ENCODE assay signal across 9 cellular contexts in genomic region chr7:73822319-73823173, GRCh38. TPM values are rescaled to one million over a fixed set of nuclear protein-coding genes. Genes with fewer than 3 reads are reported as not detected.
DNase-seq lines count a peak whose midpoint lies in the region; ATAC-seq and TF ChIP-seq lines count a peak whose summit lies in the region.
"Had no signal": no experiment of that assay in that cellular context is flagged by ENCODE, and none has a peak within 500 bp of the region (broad histone marks: within the 10 kb centered on the region; RNA-seq: fewer than 3 reads in every experiment).

No MANE protein-coding gene starts in this region.

- no peak overlapping the region for H2BK5ac ChIP-seq in mesendoderm (ENCODE audit: low read length)

- H3K27ac Mint-ChIP-seq in natural killer cell = no peak overlapping the region
- H3K27ac Mint-ChIP-seq: memory B cell had no signal

- H3K4me3 ChIP-seq in AG10803 (ENCODE audit: low read length) (no peak overlapping the region; the same call in 1 of the 2 replicates), astrocyte of the spinal cord (ENCODE audit: low read depth, low read length) (no peak overlapping the region), mesendoderm (ENCODE audit: low read length) (no peak overlapping the region)

- peaks cover under 1% of the 10 kb centered on the region for H3K4me1 ChIP-seq in mesendoderm (ENCODE audit: control insufficient read depth, low read depth, low read length)

- no peaks in the 10 kb centered on the region for H3K79me1 ChIP-seq in mesendoderm (ENCODE audit: low read length)

- H2AK5ac ChIP-seq in mesendoderm (ENCODE audit: low read length) = no peak overlapping the region

- no peak overlapping the region for H3K9ac ChIP-seq in mesendoderm (ENCODE audit: low read length)

- no peak overlapping the region for H2BK15ac ChIP-seq in mesendoderm (replicated peaks; ENCODE audit: low read depth)

- H3K36me3 ChIP-seq in mesendoderm (ENCODE audit: control insufficient read depth, insufficient read depth, low read length) = no peaks in the 10 kb centered on the region

- intact Hi-C loops in natural killer cell (cut with micrococcal nuclease) = no loop called here

- no peak for TF ChIP-seq RAD21 in Ishikawa (IDR thresholded peaks at IDR 0.05; ENCODE audit: low read depth)

- in situ Hi-C loops in astrocyte of the spinal cord (cut with HindIII; ENCODE audit: low sequenced_read_pairs) = no loop called here

- no peak overlapping the region for H4K8ac ChIP-seq in mesendoderm (ENCODE audit: low read depth, low read length)

- no peak overlapping the region for H3K4me3 Mint-ChIP-seq in natural killer cell
- H3K4me3 Mint-ChIP-seq: memory B cell had no signal

- H3K4me1 Mint-ChIP-seq in natural killer cell = peaks cover 11% of the 10 kb centered on the region in 2 donors

- ATAC-seq in HG02571 (IDR thresholded peaks at IDR 0.05; ENCODE audit: unreplicated experiment) (no peak), GM19035 (IDR thresholded peaks at IDR 0.05; ENCODE audit: unreplicated experiment) (no peak), natural killer cell (no peak)

- H3K36me3 Mint-ChIP-seq in natural killer cell = no peaks in the 10 kb centered on the region
- H3K36me3 Mint-ChIP-seq: memory B cell had no signal

- no peak overlapping the region for H3K4me2 ChIP-seq in mesendoderm (ENCODE audit: low read length)

- no peaks in the 10 kb centered on the region for H3K9me3 Mint-ChIP-seq in natural killer cell

- TF ChIP-seq CTCF in AG10803 (conservative IDR thresholded peaks at IDR 0.05; ENCODE audit: low read length) (no peak), astrocyte of the spinal cord (IDR thresholded peaks at IDR 0.05; ENCODE audit: low read depth, low read length) (no peak), natural killer cell (IDR thresholded peaks at IDR 0.05) (no peak)

- no peaks in the 10 kb centered on the region for H3K27me3 ChIP-seq in mesendoderm (ENCODE audit: insufficient read depth, low read length, poor library complexity)

- H3K18ac ChIP-seq in mesendoderm (ENCODE audit: low read length) = no peak overlapping the region

- peak; percentile 20; the same call in 1 of the 2 replicates for TF ChIP-seq EP300 in Ishikawa (IDR thresholded peaks at IDR 0.05; ENCODE audit: borderline replicate concordance)

- H2BK120ac ChIP-seq in mesendoderm (ENCODE audit: low read depth, low read length) = no peak overlapping the region

- no peak overlapping the region for H4K5ac ChIP-seq in mesendoderm (ENCODE audit: low read length)

- no peak overlapping the region for H3K23ac ChIP-seq in mesendoderm (ENCODE audit: low read length)

- DNase-seq in AG10803 (ENCODE audit: low read depth) (peak; percentile 94), astrocyte of the spinal cord (ENCODE audit: low read depth, low spot score) (peak; percentile 90), mesendoderm (peak; percentile 57), natural killer cell (no peak), NCI-H1092 (lab: John Stamatoyannopoulos, UW) (no peak)

- no CpG with 5 or more reads among the region's 15 CpGs for WGBS in mesendoderm (ENCODE audit: extremely low coverage, insufficient coverage, low lambda C conversion rate)

- peaks cover 11 to 24% of the 10 kb centered on the region in 2 donors for H3K27me3 Mint-ChIP-seq in natural killer cell (ENCODE audit: low read depth in 2 of 2)

- H3K4ac ChIP-seq in mesendoderm (ENCODE audit: low read depth, low read length) = no peak overlapping the region

- no peaks in the 10 kb centered on the region for H3K79me2 ChIP-seq in mesendoderm (ENCODE audit: control insufficient read depth, insufficient read depth, low read length)

- no peak overlapping the region for H3K27ac ChIP-seq in mesendoderm (ENCODE audit: low read depth, low read length)

- H3K56ac ChIP-seq in mesendoderm (ENCODE audit: low read length) = peak overlapping the region; percentile 19

TF ChIP-seq in Ishikawa, 13 proteins besides CTCF, POLR2A, EP300 and RAD21:
- TF ChIP-seq, protein P1, sequence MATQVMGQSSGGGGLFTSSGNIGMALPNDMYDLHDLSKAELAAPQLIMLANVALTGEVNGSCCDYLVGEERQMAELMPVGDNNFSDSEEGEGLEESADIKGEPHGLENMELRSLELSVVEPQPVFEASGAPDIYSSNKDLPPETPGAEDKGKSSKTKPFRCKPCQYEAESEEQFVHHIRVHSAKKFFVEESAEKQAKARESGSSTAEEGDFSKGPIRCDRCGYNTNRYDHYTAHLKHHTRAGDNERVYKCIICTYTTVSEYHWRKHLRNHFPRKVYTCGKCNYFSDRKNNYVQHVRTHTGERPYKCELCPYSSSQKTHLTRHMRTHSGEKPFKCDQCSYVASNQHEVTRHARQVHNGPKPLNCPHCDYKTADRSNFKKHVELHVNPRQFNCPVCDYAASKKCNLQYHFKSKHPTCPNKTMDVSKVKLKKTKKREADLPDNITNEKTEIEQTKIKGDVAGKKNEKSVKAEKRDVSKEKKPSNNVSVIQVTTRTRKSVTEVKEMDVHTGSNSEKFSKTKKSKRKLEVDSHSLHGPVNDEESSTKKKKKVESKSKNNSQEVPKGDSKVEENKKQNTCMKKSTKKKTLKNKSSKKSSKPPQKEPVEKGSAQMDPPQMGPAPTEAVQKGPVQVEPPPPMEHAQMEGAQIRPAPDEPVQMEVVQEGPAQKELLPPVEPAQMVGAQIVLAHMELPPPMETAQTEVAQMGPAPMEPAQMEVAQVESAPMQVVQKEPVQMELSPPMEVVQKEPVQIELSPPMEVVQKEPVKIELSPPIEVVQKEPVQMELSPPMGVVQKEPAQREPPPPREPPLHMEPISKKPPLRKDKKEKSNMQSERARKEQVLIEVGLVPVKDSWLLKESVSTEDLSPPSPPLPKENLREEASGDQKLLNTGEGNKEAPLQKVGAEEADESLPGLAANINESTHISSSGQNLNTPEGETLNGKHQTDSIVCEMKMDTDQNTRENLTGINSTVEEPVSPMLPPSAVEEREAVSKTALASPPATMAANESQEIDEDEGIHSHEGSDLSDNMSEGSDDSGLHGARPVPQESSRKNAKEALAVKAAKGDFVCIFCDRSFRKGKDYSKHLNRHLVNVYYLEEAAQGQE (IDR thresholded peaks at IDR 0.05; ENCODE audit: low read depth) = no peak
- TF ChIP-seq TCF12 (IDR thresholded peaks at IDR 0.05; ENCODE audit: low read depth) = peak; percentile 75; the same call in 1 of the 2 replicates
- 0 out of 2 replicates have a peak, but pooled peaks have one; percentile 38 for TF ChIP-seq EGR1 (IDR thresholded peaks at IDR 0.05)

RNA-seq across cellular contexts. Expression of gene CLDN4, which starts 8.2 kb away (rescaled TPM):
- polyA plus RNA-seq in mesendoderm (2013, experiment 1 of 2) = 12.6 TPM
- polyA plus RNA-seq in mesendoderm (2013, experiment 2 of 2) = 12.9 TPM
- under 1 TPM; 0.09 to 0.30 (median 0.20) TPM for total RNA-seq in natural killer cell

RNA-seq across cellular contexts. Expression of gene METTL27, which starts 19.8 kb away (rescaled TPM):
- polyA plus RNA-seq in mesendoderm (2013, experiment 1 of 2) = 1.6 TPM
- polyA plus RNA-seq in mesendoderm (2013, experiment 2 of 2) = 1.5 TPM
- total RNA-seq in natural killer cell = 1 to 10 TPM in 1 of 3 donors, not detected in 2; 1.2 TPM

RNA-seq across cellular contexts. Expression of gene TMEM270, which starts 38.4 kb away (rescaled TPM):
- not detected for polyA plus RNA-seq in mesendoderm (2013, experiment 1 of 2)
- polyA plus RNA-seq in mesendoderm (2013, experiment 2 of 2) = not detected
- total RNA-seq in natural killer cell = not detected

RNA-seq across cellular contexts. Expression of gene CLDN3, which starts 52.5 kb away (rescaled TPM):
- 1.6 TPM for polyA plus RNA-seq in mesendoderm (2013, experiment 1 of 2)
- 1.7 TPM for polyA plus RNA-seq in mesendoderm (2013, experiment 2 of 2)
- not detected for total RNA-seq in natural killer cell

Comparison
In these comparisons a context has a peak if more than half of its experiments do, and no peak if none do; other contexts are left out.
1. DNase-seq: peak in AG10803 (single experiment), astrocyte of the spinal cord (single experiment) and mesendoderm (single experiment); none in natural killer cell (single experiment) and NCI-H1092 (single experiment).